Comparison of ENCODE assay signal across 1 cellular context in the genomic region with DNA sequence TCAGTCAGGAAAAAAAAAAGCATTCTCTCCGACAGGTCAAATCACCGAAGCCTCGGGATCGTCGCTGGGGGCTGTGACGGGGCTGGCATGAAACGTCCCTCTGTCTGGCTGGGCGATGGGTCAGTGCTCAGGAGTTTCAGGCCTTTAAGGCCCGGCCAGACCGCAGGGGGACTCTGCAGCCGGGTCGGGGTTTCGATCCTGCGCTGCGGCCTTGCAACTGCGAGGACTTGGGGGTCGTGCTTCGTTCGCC.
TF ChIP-seq lines count a peak whose summit lies in the region.

No MANE protein-coding gene starts in this region.

TF ChIP-seq in endothelial cell of umbilical vein, 7 proteins besides CTCF, POLR2A, EP300 and RAD21 (continued from another document):
- TF ChIP-seq, protein P1, sequence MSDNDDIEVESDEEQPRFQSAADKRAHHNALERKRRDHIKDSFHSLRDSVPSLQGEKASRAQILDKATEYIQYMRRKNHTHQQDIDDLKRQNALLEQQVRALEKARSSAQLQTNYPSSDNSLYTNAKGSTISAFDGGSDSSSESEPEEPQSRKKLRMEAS (IDR thresholded peaks at IDR 0.05; ENCODE audit: insufficient read depth, insufficient read length), result no peak
- TF ChIP-seq JUN (IDR thresholded peaks at IDR 0.05; ENCODE audit: borderline replicate concordance, insufficient read depth, insufficient read length, low read depth) (no peak), EZH2 (IDR thresholded peaks at IDR 0.05; ENCODE audit: borderline replicate concordance, low read depth, low read length, severe bottlenecking) (no peak)
